ENCODE assay signal across 26 cellular contexts in the genomic region with DNA sequence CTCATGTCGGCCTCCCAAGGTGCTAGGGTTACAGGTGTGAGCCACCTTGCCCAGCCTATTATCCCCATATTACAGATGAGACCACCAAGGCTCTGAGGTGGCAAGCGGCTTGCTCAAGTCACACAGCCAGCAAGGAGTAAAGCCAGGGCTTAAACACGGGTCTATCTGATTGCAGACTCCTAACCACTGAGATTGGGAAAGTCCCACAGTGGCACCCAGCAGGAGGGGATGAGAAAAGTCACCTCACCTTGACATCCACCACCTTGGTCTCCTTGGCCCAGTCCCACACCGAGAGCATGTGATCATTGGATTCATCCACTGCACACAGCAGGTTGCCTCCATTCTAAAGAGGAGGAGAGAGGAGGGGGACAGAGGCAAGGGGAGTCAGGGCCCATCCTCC. TPM values are rescaled to one million over a fixed set of nuclear protein-coding genes. Genes with fewer than 3 reads are reported as not detected.
DNase-seq lines count a peak whose midpoint lies in the region; ATAC-seq and TF ChIP-seq lines count a peak whose summit lies in the region.
"Had no signal": no experiment of that assay in that cellular context is flagged by ENCODE, and none has a peak within 500 bp of the region (broad histone marks: within the 10 kb centered on the region; RNA-seq: fewer than 3 reads in every experiment).

No MANE protein-coding gene starts in this region.

- 0 out of 2 replicates have a peak overlapping the region, but pooled peaks have one; percentile 23 for H3K4me2 ChIP-seq in SK-N-SH

- TF ChIP-seq EP300 in SK-N-SH (IDR thresholded peaks at IDR 0.05; ENCODE audit: borderline replicate concordance in 1 of 2, low read depth in 1 of 2, low read length in 1 of 2): no peak

- H3K27ac Mint-ChIP-seq in T-helper 17 cell: peak overlapping the region; percentile 49
- H3K27ac Mint-ChIP-seq: memory B cell, nephron, WTC11 had no signal

- POLR2A ChIA-PET in SK-N-SH (lab: Yijun Ruan, JAX): no interaction called here

- H4K20me1 ChIP-seq in SK-N-SH (ENCODE audit: insufficient read depth): no peaks in the 10 kb centered on the region

- H3K27ac ChIP-seq in SK-N-SH (ENCODE audit: low read depth in 2 of 2, low read length in 1 of 2) (peak overlapping the region in 1 of 2 experiments; percentile 84; a peak in 2 of 4 replicates), foreskin keratinocyte (peak overlapping the region; percentile 72)
- H3K27ac ChIP-seq: colonic mucosa, psoas muscle, suprapubic skin had no signal

- DNase-seq in SK-N-SH (no peak), GM13977 (ENCODE audit: low spot score) (peak; percentile 13), T-helper 17 cell (no peak), foreskin keratinocyte (no peak), SW 1271 (lab: John Stamatoyannopoulos, UW) (no peak), NCI-H2029 treated with DMSO at 0.1 percent for 48 hours (lab: John Stamatoyannopoulos, UW) (no peak)
- DNase-seq: 8988T; activated naive CD4-positive, alpha-beta T cell treated with Interleukin-2 at 50 U/mL for 16 hours; C1 segment of cervical spinal cord; colonic mucosa; foreskin fibroblast; hippocampal formation; kidney; NCI-H2081; psoas muscle; stimulated activated CD4-positive, alpha-beta T cell treated with anti-CD3 and anti-CD28 coated beads, Interleukin-4, amount 100 ng/mL, for 4 hours; T-helper 2 cell had no signal

- TF ChIP-seq CTCF in SK-N-SH (IDR thresholded peaks at IDR 0.05) (no peak), GM13977 (IDR thresholded peaks at IDR 0.05; ENCODE audit: extremely low read depth, insufficient read depth, missing control alignments) (no peak), foreskin keratinocyte (conservative IDR thresholded peaks at IDR 0.05) (no peak)

- no peaks in the 10 kb centered on the region for H3K4me1 Mint-ChIP-seq in T-helper 17 cell
- H3K4me1 Mint-ChIP-seq: memory B cell, nephron had no signal

- no peaks in the 10 kb centered on the region for H3K79me2 ChIP-seq in SK-N-SH (ENCODE audit: insufficient read depth)

- H3K4me1 ChIP-seq in SK-N-SH (ENCODE audit: control insufficient read depth in 1 of 2, insufficient read depth in 2 of 2, low read depth in 1 of 2, low read length in 1 of 2): peaks cover 3 to 19% of the 10 kb centered on the region in 2 experiments; a peak in 2 of 4 replicates
- peaks cover 19% of the 10 kb centered on the region for H3K4me1 ChIP-seq in foreskin keratinocyte
- H3K4me1 ChIP-seq: colonic mucosa, psoas muscle had no signal

- no peaks in the 10 kb centered on the region for H3K27me3 ChIP-seq in SK-N-SH (ENCODE audit: insufficient read depth)
- no peaks in the 10 kb centered on the region for H3K27me3 ChIP-seq in foreskin keratinocyte
- H3K27me3 ChIP-seq: colonic mucosa, suprapubic skin had no signal

- in situ Hi-C loops in GM13977 (cut with MboI; ENCODE audit: low pct_unique_long_range_greater_than_20kb, low sequenced_read_pairs, unreplicated experiment): no loop called here

- H3K4me3 Mint-ChIP-seq in T-helper 17 cell: no peak overlapping the region
- H3K4me3 Mint-ChIP-seq: memory B cell, nephron, WTC11 had no signal

- H3F3A ChIP-seq in SK-N-SH (replicated peaks; ENCODE audit: insufficient read depth): peaks cover 28% of the 10 kb centered on the region

- no peaks in the 10 kb centered on the region for H3K36me3 ChIP-seq in SK-N-SH (replicated peaks in 1 of 2; ENCODE audit: control insufficient read depth in 1 of 2, insufficient read depth in 2 of 2, low read length in 1 of 2)
- H3K36me3 ChIP-seq: colonic mucosa had no signal

- CTCF ChIA-PET in SK-N-SH (lab: Yijun Ruan, JAX): interaction anchor here (6.2 kb wide), 1 partner anchor 13 kb away, joined by 53 read pairs; no protein-coding TSS in a partner anchor

- no peak overlapping the region for H2AFZ ChIP-seq in SK-N-SH (ENCODE audit: low read depth)

- TF ChIP-seq RAD21 in SK-N-SH (IDR thresholded peaks at IDR 0.05; ENCODE audit: low read length): no peak

- H3K9me2 ChIP-seq in SK-N-SH: no peaks in the 10 kb centered on the region

- ATAC-seq in SK-N-SH treated with all-trans-retinoic acid at 6 μM for 48 hours (no peak), T-helper 17 cell (no peak), foreskin keratinocyte (no peak), GM19467 (IDR thresholded peaks at IDR 0.05; ENCODE audit: unreplicated experiment) (no peak)
- ATAC-seq: HepG2, Right ventricle myocardium inferior, WTC11 had no signal

- no peak overlapping the region for H3K9ac ChIP-seq in SK-N-SH

- H3K27me3 Mint-ChIP-seq in T-helper 17 cell: no peaks in the 10 kb centered on the region
- H3K27me3 Mint-ChIP-seq: memory B cell had no signal

- no peak overlapping the region for H3K4me3 ChIP-seq in SK-N-SH (ENCODE audit: low read depth in 2 of 2, low read length in 1 of 2)
- H3K4me3 ChIP-seq: colonic mucosa, psoas muscle, skin epidermis, suprapubic skin had no signal

- peaks cover 4% of the 10 kb centered on the region for H3K36me3 Mint-ChIP-seq in T-helper 17 cell (ENCODE audit: low read depth)

- WGBS in SK-N-SH (ENCODE audit: low lambda C conversion rate): 96% methylated on average over 4 of the region's 4 CpGs

- no peaks in the 10 kb centered on the region for H3K9me3 ChIP-seq in SK-N-SH
- no peaks in the 10 kb centered on the region for H3K9me3 ChIP-seq in T-helper 17 cell (ENCODE audit: control insufficient read depth, low read length, poor library complexity, severe bottlenecking)
- H3K9me3 ChIP-seq: colonic mucosa, psoas muscle, suprapubic skin had no signal

TF ChIP-seq in SK-N-SH, 30 proteins besides CTCF, POLR2A, EP300 and RAD21 (continues in another document):
- TF ChIP-seq TEAD4 (IDR thresholded peaks at IDR 0.05; ENCODE audit: borderline replicate concordance, insufficient read depth): no peak
- no peak for TF ChIP-seq SMC3 (IDR thresholded peaks at IDR 0.05; ENCODE audit: low read depth, low read length)
- TF ChIP-seq FOXM1 (IDR thresholded peaks at IDR 0.05; ENCODE audit: low read depth): no peak
- no peak for TF ChIP-seq USF2 (IDR thresholded peaks at IDR 0.05; ENCODE audit: borderline replicate concordance, low read depth, low read length)
- no peak for TF ChIP-seq ELF1 (IDR thresholded peaks at IDR 0.05)
- TF ChIP-seq FOSL2 (IDR thresholded peaks at IDR 0.05; ENCODE audit: borderline replicate concordance, low read depth): no peak
- no peak for TF ChIP-seq RFX5 (IDR thresholded peaks at IDR 0.05; ENCODE audit: low read length)
- TF ChIP-seq NFIC (IDR thresholded peaks at IDR 0.05; ENCODE audit: borderline replicate concordance): no peak

TF ChIP-seq in SK-N-SH treated with all-trans-retinoic acid at 6 μM for 48 hours, 23 proteins besides CTCF, POLR2A, EP300 and RAD21 (continues in another document):
- TF ChIP-seq, protein P1, sequence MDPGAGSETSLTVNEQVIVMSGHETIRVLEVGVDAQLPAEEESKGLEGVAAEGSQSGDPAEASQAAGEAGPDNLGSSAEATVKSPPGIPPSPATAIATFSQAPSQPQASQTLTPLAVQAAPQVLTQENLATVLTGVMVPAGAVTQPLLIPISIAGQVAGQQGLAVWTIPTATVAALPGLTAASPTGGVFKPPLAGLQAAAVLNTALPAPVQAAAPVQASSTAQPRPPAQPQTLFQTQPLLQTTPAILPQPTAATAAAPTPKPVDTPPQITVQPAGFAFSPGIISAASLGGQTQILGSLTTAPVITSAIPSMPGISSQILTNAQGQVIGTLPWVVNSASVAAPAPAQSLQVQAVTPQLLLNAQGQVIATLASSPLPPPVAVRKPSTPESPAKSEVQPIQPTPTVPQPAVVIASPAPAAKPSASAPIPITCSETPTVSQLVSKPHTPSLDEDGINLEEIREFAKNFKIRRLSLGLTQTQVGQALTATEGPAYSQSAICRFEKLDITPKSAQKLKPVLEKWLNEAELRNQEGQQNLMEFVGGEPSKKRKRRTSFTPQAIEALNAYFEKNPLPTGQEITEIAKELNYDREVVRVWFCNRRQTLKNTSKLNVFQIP (CRISPR knock-in tag; IDR thresholded peaks at IDR 0.05; ENCODE audit: borderline replicate concordance, low read depth): no peak
- TF ChIP-seq OSR1 (CRISPR knock-in tag; IDR thresholded peaks at IDR 0.05): no peak
- no peak for TF ChIP-seq PPARA (CRISPR knock-in tag; IDR thresholded peaks at IDR 0.05; ENCODE audit: borderline replicate concordance)
- no peak for TF ChIP-seq ARNTL (CRISPR knock-in tag; IDR thresholded peaks at IDR 0.05; ENCODE audit: borderline replicate concordance, low read depth)
- TF ChIP-seq ESRRG (CRISPR knock-in tag; IDR thresholded peaks at IDR 0.05): no peak
- TF ChIP-seq ZFP3 (CRISPR knock-in tag; IDR thresholded peaks at IDR 0.05): no peak

RNA-seq across cellular contexts. Expression of gene EML2, which starts 9.5 kb away (rescaled TPM):
- polyA plus RNA-seq in SK-N-SH (2012; rRNA removed): 10.3 and 12.4 TPM in 2 replicates
- polyA plus RNA-seq in SK-N-SH (2012; cell fraction: cytosol; rRNA removed): 4.0 and 7.6 TPM in 2 replicates
- polyA plus RNA-seq in SK-N-SH (2012; cell fraction: nucleus; rRNA removed): 24.4 and 27.6 TPM in 2 replicates
- total RNA-seq in T-helper 17 cell: 10 to 100 TPM; 58.1 to 61.2 TPM
- 53.0 and 61.6 TPM in 2 replicates for total RNA-seq in foreskin keratinocyte
- 58.1 and 63.6 TPM in 2 replicates for polyA plus RNA-seq in foreskin keratinocyte

RNA-seq across cellular contexts. Expression of gene GPR4, which starts 27.7 kb away (rescaled TPM):
- polyA plus RNA-seq in SK-N-SH (2012; rRNA removed) (0.29 and 0.69 TPM in 2 replicates), foreskin keratinocyte (0.06 and 0.07 TPM in 2 replicates)
- polyA plus RNA-seq in SK-N-SH (2012; cell fraction: cytosol; rRNA removed): 0.54 and 0.55 TPM in 2 replicates
- polyA plus RNA-seq in SK-N-SH (2012; cell fraction: nucleus; rRNA removed): 0.38 and 0.69 TPM in 2 replicates
- total RNA-seq in T-helper 17 cell (not detected), foreskin keratinocyte (not detected in 2 replicates)
- total RNA-seq: HepG2 had no signal

RNA-seq across cellular contexts. Expression of gene GIPR, which starts 38.3 kb away (rescaled TPM):
- polyA plus RNA-seq in SK-N-SH (2012; rRNA removed) (1.3 and 1.4 TPM in 2 replicates), foreskin keratinocyte (0.49 and 0.75 TPM in 2 replicates)
- 0.22 and 0.35 TPM in 2 replicates for polyA plus RNA-seq in SK-N-SH (2012; cell fraction: cytosol; rRNA removed)
- 9.1 and 9.2 TPM in 2 replicates for polyA plus RNA-seq in SK-N-SH (2012; cell fraction: nucleus; rRNA removed)
- total RNA-seq in T-helper 17 cell (1 to 10 TPM; 2.3 to 4.6 TPM), foreskin keratinocyte (0.65 and 1.3 TPM in 2 replicates)
- total RNA-seq: psoas muscle had no signal

RNA-seq across cellular contexts. Expression of gene OPA3, which starts 45.1 kb away (rescaled TPM):
- polyA plus RNA-seq in SK-N-SH (2012; rRNA removed) (10.0 and 11.1 TPM in 2 replicates), foreskin keratinocyte (7.0 and 7.8 TPM in 2 replicates)
- polyA plus RNA-seq in SK-N-SH (2012; cell fraction: cytosol; rRNA removed): 6.0 and 6.6 TPM in 2 replicates
- 10.7 and 12.1 TPM in 2 replicates for polyA plus RNA-seq in SK-N-SH (2012; cell fraction: nucleus; rRNA removed)
- total RNA-seq in T-helper 17 cell (1 to 10 TPM; 8.3 to 9.4 TPM), foreskin keratinocyte (9.4 and 11.4 TPM in 2 replicates)
